Comparison of ENCODE assay signal across 8 cellular contexts in genomic region chr12:54280401-54281260, GRCh38. TPM values are rescaled to one million over a fixed set of nuclear protein-coding genes. Genes with fewer than 3 reads are reported as not detected.
DNase-seq lines count a peak whose midpoint lies in the region; ATAC-seq lines count a peak whose summit lies in the region.

HNRNPA1 (plus strand) TSS chr12:54280726; CDS start chr12:54280808, 82 bp downstream.

- peak; percentile 87 for ATAC-seq in GM19351 (IDR thresholded peaks at IDR 0.05; ENCODE audit: unreplicated experiment)
- ATAC-seq in HG03520 (IDR thresholded peaks at IDR 0.05; ENCODE audit: unreplicated experiment), result peak; percentile 84
- ATAC-seq in left lobe of liver, result peak; percentile 85

- DNase-seq in C1 segment of cervical spinal cord (lab: John Stamatoyannopoulos, UW) (peak; percentile 65 to 99 (median 96)), NCI-H748 (lab: John Stamatoyannopoulos, UW; ENCODE audit: unreplicated experiment) (peak; percentile 99), dermis blood vessel endothelial cell (peak; percentile 100), left lobe of liver (ENCODE audit: low spot score) (peak; percentile 97)
- peak; percentile 89 for DNase-seq in activated CD4-positive, alpha-beta T cell treated with anti-CD3 and anti-CD28 coated beads, Interleukin-2, amount 50 U/mL, for 1 hour
- DNase-seq in stimulated activated CD4-positive, alpha-beta T cell treated with anti-CD3 and anti-CD28 coated beads, Interleukin-2, amount 100 ng/mL, for 4 hours (ENCODE audit: low read depth), result peak; percentile 95

RNA-seq across cellular contexts. Expression of gene HNRNPA1, which starts in this region (rescaled TPM):
- total RNA-seq in dermis blood vessel endothelial cell (415 and 513 TPM in 2 replicates), left lobe of liver (144 TPM)

Comparison
In these comparisons a context has a peak if more than half of its experiments do, and no peak if none do; other contexts are left out.
1. Peak in every context shown above with its lines: DNase-seq and ATAC-seq.